17 cellular contexts compared by ENCODE assay signal in genomic region chr1:248886237-248886895, GRCh38. TPM values are rescaled to one million over a fixed set of nuclear protein-coding genes. Genes with fewer than 3 reads are reported as not detected.
DNase-seq lines count a peak whose midpoint lies in the region; TF ChIP-seq lines count a peak whose summit lies in the region.
"Had no signal": no experiment of that assay in that cellular context is flagged by ENCODE, and none has a peak within 500 bp of the region (broad histone marks: within the 10 kb centered on the region; RNA-seq: fewer than 3 reads in every experiment).

No MANE protein-coding gene starts in this region.

- no peak for TF ChIP-seq CTCF in Loucy (conservative IDR thresholded peaks at IDR 0.05; ENCODE audit: low read length)
- TF ChIP-seq CTCF in endodermal cell (conservative IDR thresholded peaks at IDR 0.05) = no peak
- TF ChIP-seq CTCF in nephron progenitor cell (IDR thresholded peaks at IDR 0.05) = no peak
- no peak for TF ChIP-seq CTCF in colonic mucosa (IDR thresholded peaks at IDR 0.05)

- H3K27me3 ChIP-seq in Loucy (ENCODE audit: insufficient read depth, low read length, poor library complexity, severe bottlenecking) = no peaks in the 10 kb centered on the region
- no peaks in the 10 kb centered on the region for H3K27me3 ChIP-seq in endodermal cell (ENCODE audit: control insufficient read depth, insufficient read depth, low read length, poor library complexity, severe bottlenecking)
- H3K27me3 ChIP-seq in colonic mucosa = no peaks in the 10 kb centered on the region
- H3K27me3 ChIP-seq: ascending aorta had no signal

- no peaks in the 10 kb centered on the region for H3K9me2 ChIP-seq in Loucy (replicated peaks; ENCODE audit: low read depth, low read length)

- H4K20me1 ChIP-seq in Loucy (ENCODE audit: insufficient read depth, low read length, poor library complexity, severe bottlenecking) = no peaks in the 10 kb centered on the region

- H3K79me2 ChIP-seq in Loucy (ENCODE audit: insufficient read depth, low read length) = no peaks in the 10 kb centered on the region

- intact Hi-C loops in colonic mucosa (cut with DNase I) = no loop called here

- H3F3A ChIP-seq in Loucy (ENCODE audit: low read depth) = 0 out of 2 replicates have a peak, but pooled peaks cover 2% of the 10 kb centered on the region

- H3K4me1 ChIP-seq in Loucy (ENCODE audit: insufficient read depth, low read length, poor library complexity, severe bottlenecking) = peaks cover 62% of the 10 kb centered on the region
- no peaks in the 10 kb centered on the region for H3K4me1 ChIP-seq in endodermal cell (ENCODE audit: control insufficient read depth, insufficient read depth, low read length)
- H3K4me1 ChIP-seq in colonic mucosa = no peaks in the 10 kb centered on the region
- H3K4me1 ChIP-seq: ascending aorta, lower lobe of right lung had no signal

- no peaks in the 10 kb centered on the region for H3K36me3 ChIP-seq in Loucy (ENCODE audit: insufficient read depth, low read length)
- H3K36me3 ChIP-seq in endodermal cell (ENCODE audit: control insufficient read depth, insufficient read depth, low read length) = no peaks in the 10 kb centered on the region
- no peaks in the 10 kb centered on the region for H3K36me3 ChIP-seq in colonic mucosa
- H3K36me3 ChIP-seq: ascending aorta, lower lobe of right lung had no signal

- H3K27me3 Mint-ChIP-seq in endodermal cell (ENCODE audit: insufficient read depth) (no peaks in the 10 kb centered on the region), nephron progenitor cell (ENCODE audit: low read depth, poor library complexity) (peaks cover 3% of the 10 kb centered on the region)

- H3K9me3 ChIP-seq in Loucy (ENCODE audit: insufficient read depth, low read depth, low read length) (no peaks in the 10 kb centered on the region), endodermal cell (ENCODE audit: control insufficient read depth, low read length) (no peaks in the 10 kb centered on the region), colonic mucosa (no peaks in the 10 kb centered on the region)
- H3K9me3 ChIP-seq: ascending aorta, lower lobe of right lung had no signal

- H3K4me1 Mint-ChIP-seq in endodermal cell (peaks cover 20% of the 10 kb centered on the region), nephron progenitor cell (peaks cover 39% of the 10 kb centered on the region)

- no peak overlapping the region for H3K4me3 Mint-ChIP-seq in endodermal cell
- H3K4me3 Mint-ChIP-seq in nephron progenitor cell = no peak overlapping the region
- H3K4me3 Mint-ChIP-seq: neural crest cell, type B pancreatic cell had no signal

- H3K4me3 ChIP-seq in Loucy (ENCODE audit: low read length, poor library complexity, severe bottlenecking) (peak overlapping the region; percentile 35), endodermal cell (ENCODE audit: low read length) (no peak overlapping the region), colonic mucosa (no peak overlapping the region)
- H3K4me3 ChIP-seq: ascending aorta, lower lobe of right lung had no signal

- H3K4me2 ChIP-seq in Loucy (ENCODE audit: low read depth, low read length, poor library complexity, severe bottlenecking) = peak overlapping the region; percentile 58

- H3K9ac ChIP-seq in Loucy (ENCODE audit: low read depth, low read length, poor library complexity, severe bottlenecking) (peak overlapping the region; percentile 62), endodermal cell (ENCODE audit: extremely low read depth, low read length, poor library complexity, severe bottlenecking) (no peak overlapping the region), colonic mucosa (ENCODE audit: low read depth in 2 of 2, low read length in 2 of 2) (no peak overlapping the region)

- no peak overlapping the region for H3K27ac Mint-ChIP-seq in endodermal cell
- peak overlapping the region; percentile 87 for H3K27ac Mint-ChIP-seq in nephron progenitor cell
- H3K27ac Mint-ChIP-seq: type B pancreatic cell had no signal

- H3K9me3 Mint-ChIP-seq in endodermal cell = no peaks in the 10 kb centered on the region
- H3K9me3 Mint-ChIP-seq in nephron progenitor cell = peaks cover 4% of the 10 kb centered on the region
- H3K9me3 Mint-ChIP-seq: neural crest cell, type B pancreatic cell had no signal

- DNase-seq in COR-L47 (lab: John Stamatoyannopoulos, UW) (peak; percentile 21), endodermal cell (peak; percentile 56), nephron progenitor cell (no peak), colonic mucosa (no peak), SKM-1 (lab: John Stamatoyannopoulos, UW; ENCODE audit: unreplicated experiment) (no peak), D341Med (ENCODE audit: low spot score) (no peak), dedifferentiated amniotic fluid mesenchymal stem cell (ENCODE audit: extremely low spot score) (no peak)
- DNase-seq: activated CD4-positive, CD25-positive, alpha-beta regulatory T cell; KBM-7; lower lobe of right lung; NCI-H1436 treated with DMSO at 0.1 percent for 48 hours; NCI-H526 treated with DMSO at 0.1 percent for 48 hours; stimulated activated CD4-positive, alpha-beta T cell treated with anti-CD3 and anti-CD28 coated beads, Interleukin-4, amount 100 ng/mL, for 4 hours had no signal

- peak overlapping the region; percentile 87 for H2AFZ ChIP-seq in Loucy (ENCODE audit: low read length)

- H3K36me3 Mint-ChIP-seq in endodermal cell (ENCODE audit: low read depth) (no peaks in the 10 kb centered on the region), nephron progenitor cell (ENCODE audit: low read depth) (no peaks in the 10 kb centered on the region)
- H3K36me3 Mint-ChIP-seq: type B pancreatic cell had no signal

- H3K27ac ChIP-seq in endodermal cell (ENCODE audit: low read depth, low read length) (no peak overlapping the region), colonic mucosa (no peak overlapping the region)
- H3K27ac ChIP-seq: ascending aorta, lower lobe of right lung had no signal

- 40 to 45% methylated on average over 1 of the region's 1 CpG for WGBS in endodermal cell (ENCODE audit: insufficient coverage in 1 of 2, insufficient read length in 1 of 2), 2 experiments

RNA-seq across cellular contexts. Expression of gene PGBD2, which starts 19.7 kb away (rescaled TPM):
- total RNA-seq in endodermal cell (1 to 10 TPM; 4.8 to 7.5 TPM), colonic mucosa (1 to 10 TPM; 7.2 to 8.4 TPM)
- polyA plus RNA-seq in endodermal cell (2013, experiment 1 of 2) = 6.7 TPM
- 5.4 TPM for polyA plus RNA-seq in endodermal cell (2013, experiment 2 of 2)

RNA-seq across cellular contexts. Expression of gene ZNF692, which starts 27.5 kb away (rescaled TPM):
- total RNA-seq in endodermal cell = 10 to 100 TPM; 47.6 to 50.3 TPM
- polyA plus RNA-seq in endodermal cell (2013, experiment 1 of 2) = 79.3 TPM
- 69.4 TPM for polyA plus RNA-seq in endodermal cell (2013, experiment 2 of 2)
- total RNA-seq in colonic mucosa = 10 to 100 TPM; 20.9 to 46.9 TPM

RNA-seq across cellular contexts. Expression of gene ZNF672, which starts 48.3 kb away (rescaled TPM):
- 10 to 100 TPM; 33.6 to 40.5 TPM for total RNA-seq in endodermal cell
- 26.2 TPM for polyA plus RNA-seq in endodermal cell (2013, experiment 1 of 2)
- polyA plus RNA-seq in endodermal cell (2013, experiment 2 of 2) = 25.0 TPM
- 10 to 100 TPM; 27.8 to 57.4 TPM for total RNA-seq in colonic mucosa

Comparison
In these comparisons a context has a peak if more than half of its experiments do, and no peak if none do; other contexts are left out.
1. DNase-seq: peak in COR-L47 (single experiment) and endodermal cell (single experiment); none in nephron progenitor cell (single experiment), colonic mucosa (single experiment), SKM-1 (single experiment), D341Med (single experiment) and dedifferentiated amniotic fluid mesenchymal stem cell (single experiment).